In genomic region chr5:149457393-149457763, GRCh38 we compare ENCODE assay signal across 28 cellular contexts.
A peak's percentile ranks its signal among the peaks of the same experiment; 100 is the strongest.
DNase-seq lines count a peak whose midpoint lies in the region; ATAC-seq and TF ChIP-seq lines count a peak whose summit lies in the region.
"Had no signal": no experiment of that assay in that cellular context is flagged by ENCODE, and none has a peak within 500 bp of the region (broad histone marks: within the 10 kb centered on the region; RNA-seq: fewer than 3 reads in every experiment).

No MANE protein-coding gene starts in this region.

- H2AK5ac ChIP-seq in neuronal stem cell (ENCODE audit: low read depth, low read length) = peak overlapping the region; percentile 86

- CTCF ChIA-PET in MCF 10A (lab: Yijun Ruan, JAX) = interaction anchor here (1.0 to 1.3 kb wide), 2 partner anchors 9 to 17 kb away, joined by 3 to 4 read pairs; no protein-coding TSS in a partner anchor

- no peaks in the 10 kb centered on the region for H3K36me3 Mint-ChIP-seq in MCF 10A (ENCODE audit: insufficient read depth, unreplicated experiment)
- H3K36me3 Mint-ChIP-seq: activated naive CD8-positive, alpha-beta T cell treated with anti-CD3 and anti-CD28 coated beads for 36 hours; natural killer cell treated with Interleukin-12 subunit alpha and Interleukin-12 subunit beta and Interleukin-15 and Interleukin-18, amount 100 ng/mL, for 72 hours had no signal

- H2BK12ac ChIP-seq in neuronal stem cell (ENCODE audit: low read length) = no peak overlapping the region

- no peak overlapping the region for H3K4ac ChIP-seq in neuronal stem cell (ENCODE audit: low read length)

- no peak overlapping the region for H4K91ac ChIP-seq in neuronal stem cell (ENCODE audit: low read depth, low read length, poor library complexity)

- POLR2A ChIA-PET in MCF 10A (lab: Yijun Ruan, JAX) = interaction anchor here (1.5 to 30.8 kb wide), 3 partner anchors 9 to 18 kb away, joined by 7 to 1058 read pairs (median 11); no protein-coding TSS in a partner anchor

- H3K36me3 ChIP-seq in breast epithelium (no peaks in the 10 kb centered on the region), neuronal stem cell (replicated peaks in 1 of 2; ENCODE audit: control insufficient read depth in 2 of 2, insufficient read depth in 2 of 2, low read length in 2 of 2) (no peaks in the 10 kb centered on the region), upper lobe of left lung (no peaks in the 10 kb centered on the region)
- H3K36me3 ChIP-seq: colonic mucosa had no signal

- H3K9ac ChIP-seq in neuronal stem cell (ENCODE audit: low read depth, low read length, poor library complexity) = no peak overlapping the region

- no peak overlapping the region for H3K18ac ChIP-seq in neuronal stem cell (ENCODE audit: low read length)

- H3K79me1 ChIP-seq in neuronal stem cell (ENCODE audit: low read depth, low read length) = no peaks in the 10 kb centered on the region

- no peak overlapping the region for H3K14ac ChIP-seq in neuronal stem cell (ENCODE audit: low read length)

- TF ChIP-seq EP300 in upper lobe of left lung (IDR thresholded peaks at IDR 0.05) = no peak

- H3K4me1 Mint-ChIP-seq in MCF 10A (ENCODE audit: insufficient read depth, unreplicated experiment) = peaks cover 13% of the 10 kb centered on the region
- H3K4me1 Mint-ChIP-seq: activated B cell treated with CpG ODN at 0.5 μM for 24 hours had no signal

- H3K27ac ChIP-seq in breast epithelium (peak overlapping the region in 1 of 2 donors; percentile 48), right cardiac atrium (ENCODE audit: low read length) (peak overlapping the region; percentile 69), neuronal stem cell (replicated peaks; ENCODE audit: low read length) (no peak overlapping the region), upper lobe of left lung (peak overlapping the region; percentile 52 to 88 (median 76))
- H3K27ac ChIP-seq: 22Rv1, colonic mucosa had no signal

- H3K27me3 Mint-ChIP-seq in MCF 10A (ENCODE audit: insufficient read depth, unreplicated experiment) = no peaks in the 10 kb centered on the region
- H3K27me3 Mint-ChIP-seq: activated B cell treated with CpG ODN at 0.5 μM for 24 hours; activated CD8-positive, alpha-beta T cell treated with anti-CD3 and anti-CD28 coated beads for 36 hours; activated naive CD8-positive, alpha-beta T cell treated with anti-CD3 and anti-CD28 coated beads for 36 hours; natural killer cell treated with Interleukin-12 subunit alpha and Interleukin-12 subunit beta and Interleukin-15 and Interleukin-18, amount 100 ng/mL, for 72 hours had no signal

- H2BK15ac ChIP-seq in neuronal stem cell (ENCODE audit: low read length) = no peak overlapping the region

- H4K8ac ChIP-seq in neuronal stem cell (ENCODE audit: low read depth, low read length) = no peak overlapping the region

- H3K9me3 ChIP-seq in breast epithelium = no peaks in the 10 kb centered on the region
- H3K9me3 ChIP-seq in right cardiac atrium (ENCODE audit: control insufficient read depth, low read length) = no peaks in the 10 kb centered on the region
- H3K9me3 ChIP-seq in neuronal stem cell (replicated peaks in 1 of 2; ENCODE audit: control insufficient read depth in 2 of 2, insufficient read depth in 1 of 2, low read depth in 1 of 2, low read length in 2 of 2) = no peaks in the 10 kb centered on the region
- H3K9me3 ChIP-seq in upper lobe of left lung = no peaks in the 10 kb centered on the region
- H3K9me3 ChIP-seq: colonic mucosa had no signal

- H2BK120ac ChIP-seq in neuronal stem cell (ENCODE audit: low read depth, low read length) = no peak overlapping the region

- 96% methylated on average over 5 of the region's 5 CpGs for WGBS in right cardiac atrium
- no CpG with 5 or more reads among the region's 5 CpGs for WGBS in neuronal stem cell (ENCODE audit: extremely low coverage in 2 of 2, insufficient read length in 2 of 2, insufficient replicate concordance in 1 of 2), 2 donors
- 100% methylated on average over 5 of the region's 5 CpGs for WGBS in upper lobe of left lung, 2 donors

- no peak overlapping the region for H2BK5ac ChIP-seq in neuronal stem cell (ENCODE audit: low read length)

- no peaks in the 10 kb centered on the region for H3K9me3 Mint-ChIP-seq in MCF 10A (ENCODE audit: unreplicated experiment)
- H3K9me3 Mint-ChIP-seq: activated B cell treated with CpG ODN at 0.5 μM for 24 hours; activated CD8-positive, alpha-beta T cell treated with anti-CD3 and anti-CD28 coated beads for 36 hours; activated naive CD8-positive, alpha-beta T cell treated with anti-CD3 and anti-CD28 coated beads for 36 hours; activated T-cell treated with anti-CD3 and anti-CD28 coated beads, Interleukin-2, amount 50 U/mL, for 72 hours; endodermal cell; H9; natural killer cell treated with Interleukin-12 subunit alpha and Interleukin-12 subunit beta and Interleukin-15 and Interleukin-18, amount 100 ng/mL, for 72 hours had no signal

- no peak for TF ChIP-seq CTCF in MCF 10A (IDR thresholded peaks at IDR 0.05; ENCODE audit: unreplicated experiment)
- TF ChIP-seq CTCF in breast epithelium (IDR thresholded peaks at IDR 0.05) = no peak
- no peak for TF ChIP-seq CTCF in upper lobe of left lung (IDR thresholded peaks at IDR 0.05)

- no peak for ATAC-seq in right cardiac atrium
- no peak for ATAC-seq in upper lobe of left lung (ENCODE audit: low FRiP score in 2 of 2)
- ATAC-seq: activated CD8-positive, alpha-beta T cell treated with anti-CD3 and anti-CD28 coated beads for 36 hours; activated T-cell treated with anti-CD3 and anti-CD28 coated beads, Interleukin-2, amount 50 U/mL, for 72 hours; SK-N-SH treated with all-trans-retinoic acid at 6 μM for 48 hours; stimulated activated naive CD8-positive, alpha-beta T cell treated with anti-CD3 and anti-CD28 coated beads, Interleukin-15, Interleukin-2, amounts not matched to agents 100 U/mL and 50 U/mL, for 24 hours had no signal

- DNase-seq in MCF 10A (ENCODE audit: unreplicated experiment) = no peak
- DNase-seq in breast epithelium (ENCODE audit: low spot score in 2 of 2) = no peak
- no peak for DNase-seq in right cardiac atrium
- no peak for DNase-seq in neuronal stem cell (ENCODE audit: low spot score)
- DNase-seq in upper lobe of left lung = no peak
- DNase-seq in activated CD8-positive, alpha-beta memory T cell treated with anti-CD3 and anti-CD28 coated beads, Interleukin-2, amount 50 U/mL, for 48 hours = no peak
- DNase-seq in Ammon's horn (ENCODE audit: low spot score) = no peak
- no peak for DNase-seq in activated CD8-positive, alpha-beta memory T cell treated with anti-CD3 and anti-CD28 coated beads for 24 hours
- DNase-seq: activated B cell treated with CpG ODN at 0.5 μM for 24 hours; activated CD8-positive, alpha-beta T cell treated with anti-CD3 and anti-CD28 coated beads for 36 hours; activated naive CD8-positive, alpha-beta T cell treated with anti-CD3 and anti-CD28 coated beads for 36 hours; activated T-cell treated with anti-CD3 and anti-CD28 coated beads, Interleukin-2, amount 50 U/mL, for 72 hours; AML-193; colonic mucosa; endodermal cell; H9; hippocampal formation; Karpas-422; NCI-H1092 treated with DMSO at 0.1 percent for 48 hours; NCI-H2029 treated with DMSO at 0.1 percent for 48 hours; NCI-H510A; small intestine; stimulated activated CD4-positive, alpha-beta T cell treated with anti-CD3 and anti-CD28 coated beads, Interleukin-4, amount 100 ng/mL, for 1 hour; stimulated activated naive CD8-positive, alpha-beta T cell treated with anti-CD3 and anti-CD28 coated beads, Interleukin-15, Interleukin-2, amounts not matched to agents 100 U/mL and 50 U/mL, for 24 hours; T1000 had no signal

- H3K27ac Mint-ChIP-seq in MCF 10A (ENCODE audit: low read depth, unreplicated experiment) = peak overlapping the region; percentile 9
- H3K27ac Mint-ChIP-seq: activated B cell treated with CpG ODN at 0.5 μM for 24 hours; activated CD8-positive, alpha-beta T cell treated with anti-CD3 and anti-CD28 coated beads for 36 hours; activated naive CD8-positive, alpha-beta T cell treated with anti-CD3 and anti-CD28 coated beads for 36 hours; activated T-cell treated with anti-CD3 and anti-CD28 coated beads, Interleukin-2, amount 50 U/mL, for 72 hours; endodermal cell; natural killer cell treated with Interleukin-12 subunit alpha and Interleukin-12 subunit beta and Interleukin-15 and Interleukin-18, amount 100 ng/mL, for 72 hours had no signal

- BruUV-seq in MCF 10A (replicated peaks; lab: Mats Ljungman, UMichigan) = no TSS peak

- no peak overlapping the region for H3K4me3 Mint-ChIP-seq in MCF 10A (ENCODE audit: unreplicated experiment)
- H3K4me3 Mint-ChIP-seq: activated B cell treated with CpG ODN at 0.5 μM for 24 hours; activated CD8-positive, alpha-beta T cell treated with anti-CD3 and anti-CD28 coated beads for 36 hours; activated naive CD8-positive, alpha-beta T cell treated with anti-CD3 and anti-CD28 coated beads for 36 hours; activated T-cell treated with anti-CD3 and anti-CD28 coated beads, Interleukin-2, amount 50 U/mL, for 72 hours; endodermal cell; H9; natural killer cell treated with Interleukin-12 subunit alpha and Interleukin-12 subunit beta and Interleukin-15 and Interleukin-18, amount 100 ng/mL, for 72 hours had no signal

- H3K4me1 ChIP-seq in breast epithelium = peaks cover 0 to 2% of the 10 kb centered on the region in 2 donors
- peaks cover 28% of the 10 kb centered on the region for H3K4me1 ChIP-seq in right cardiac atrium (ENCODE audit: control insufficient read depth, insufficient read depth, low read length)
- H3K4me1 ChIP-seq in neuronal stem cell (ENCODE audit: control insufficient read depth in 2 of 2, insufficient read depth in 1 of 2, low read depth in 1 of 2, low read length in 2 of 2) = peaks cover 6 to 11% of the 10 kb centered on the region in 2 donors
- H3K4me1 ChIP-seq in upper lobe of left lung = peaks cover 10 to 24% (median 17%) of the 10 kb centered on the region in 4 donors

- H3K4me3 ChIP-seq in breast epithelium (no peak overlapping the region), right cardiac atrium (ENCODE audit: low read length) (no peak overlapping the region), neuronal stem cell (ENCODE audit: low read length in 2 of 2) (no peak overlapping the region), upper lobe of left lung (no peak overlapping the region)
- H3K4me3 ChIP-seq: colonic mucosa had no signal

- intact Hi-C loops in MCF 10A (cut with micrococcal nuclease) = no loop called here
- intact Hi-C loops in breast epithelium (cut with DNase I; ENCODE audit: low total_unique reads) = no loop called here
- intact Hi-C loops in right cardiac atrium (cut with DNase I) = no loop called here

- H3K4me2 ChIP-seq in neuronal stem cell (ENCODE audit: insufficient read depth, low read length, poor library complexity, severe bottlenecking) = no peak overlapping the region

- TF ChIP-seq POLR2A in breast epithelium (IDR thresholded peaks at IDR 0.05) (no peak), upper lobe of left lung (IDR thresholded peaks at IDR 0.05) (no peak)

- H3K27me3 ChIP-seq in breast epithelium = no peaks in the 10 kb centered on the region
- no peaks in the 10 kb centered on the region for H3K27me3 ChIP-seq in right cardiac atrium (ENCODE audit: control insufficient read depth, insufficient read depth)
- no peaks in the 10 kb centered on the region for H3K27me3 ChIP-seq in neuronal stem cell (ENCODE audit: control insufficient read depth in 3 of 3, insufficient read depth in 3 of 3, low read depth in 1 of 3, low read length in 3 of 3)
- H3K27me3 ChIP-seq in upper lobe of left lung = no peaks in the 10 kb centered on the region
- H3K27me3 ChIP-seq: colonic mucosa had no signal

- H2AFZ ChIP-seq in neuronal stem cell (ENCODE audit: low read length) = no peak overlapping the region

- H3K23ac ChIP-seq in neuronal stem cell (ENCODE audit: low read depth, low read length, poor library complexity) = no peak overlapping the region
